In the genomic region with DNA sequence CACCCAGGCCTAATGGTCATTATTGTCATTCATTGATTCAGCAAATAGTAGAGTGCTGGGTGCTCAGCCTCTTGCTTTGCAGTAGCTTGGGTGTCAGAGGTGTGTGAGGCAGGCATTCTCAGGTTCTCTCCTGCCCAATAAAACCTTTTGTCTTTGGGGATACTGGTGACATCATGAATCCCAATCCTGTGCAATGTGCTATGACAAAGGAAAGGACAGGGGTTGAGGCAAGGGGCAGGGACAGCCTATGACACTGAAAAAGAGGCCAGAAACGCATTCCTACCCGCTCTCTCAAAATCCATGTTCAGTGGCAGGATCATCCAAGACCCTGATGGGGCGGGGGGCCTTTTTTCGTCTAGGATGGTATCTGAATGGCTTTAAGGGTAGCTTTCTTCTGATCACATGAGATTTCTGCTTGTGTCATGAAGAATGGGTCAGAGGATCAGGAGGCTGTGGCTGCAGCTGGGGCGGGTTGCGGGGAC, we compare ENCODE assay signal across 8 cellular contexts. TPM values are rescaled to one million over a fixed set of nuclear protein-coding genes. Genes with fewer than 3 reads are reported as not detected.
DNase-seq lines count a peak whose midpoint lies in the region; ATAC-seq, FAIRE-seq and TF ChIP-seq lines count a peak whose summit lies in the region.

No MANE protein-coding gene starts in this region.

- no peak overlapping the region for H3K4ac ChIP-seq in H1 (replicated peaks; ENCODE audit: insufficient read length, low read depth, low read length)

- H3K4me1 ChIP-seq in OCI-LY3 (ENCODE audit: low read length) = peaks cover 11% of the 10 kb centered on the region
- peaks cover 0 to 5% (median 4%) of the 10 kb centered on the region in 4 experiments; a peak in 3 of 7 replicates for H3K4me1 ChIP-seq in H1 (replicated peaks in 1 of 4; ENCODE audit: control insufficient read depth in 3 of 4, insufficient read depth in 4 of 4, low read length in 3 of 4)
- peaks cover 11% of the 10 kb centered on the region for H3K4me1 ChIP-seq in osteoblast (ENCODE audit: insufficient read depth, low read length)

- H3K27ac ChIP-seq in OCI-LY3 (ENCODE audit: low read length) (peak overlapping the region; percentile 75), H1 (ENCODE audit: low read depth, low read length) (peak overlapping the region; percentile 84; the same call in 1 of the 2 replicates), osteoblast (ENCODE audit: low read depth, low read length) (peak overlapping the region; percentile 86)

- no peak overlapping the region for H4K8ac ChIP-seq in H1 (ENCODE audit: extremely low read depth, insufficient read depth, low read length)

- H4K20me1 ChIP-seq in OCI-LY3 (ENCODE audit: insufficient read depth, low read length) (peaks cover 19% of the 10 kb centered on the region), H1 (replicated peaks in 1 of 2; ENCODE audit: control insufficient read depth in 1 of 2, insufficient read depth in 2 of 2, low read length in 2 of 2) (peaks cover 2 to 7% of the 10 kb centered on the region in 2 experiments), osteoblast (ENCODE audit: insufficient read depth, low read length) (peaks cover 24% of the 10 kb centered on the region)

- ATAC-seq in GM21381 (IDR thresholded peaks at IDR 0.05; ENCODE audit: unreplicated experiment) = no peak
- no peak for ATAC-seq in GM21737 (IDR thresholded peaks at IDR 0.05; ENCODE audit: unreplicated experiment)

- H2BK120ac ChIP-seq in H1 (replicated peaks; ENCODE audit: low read depth, low read length) = no peak overlapping the region

- H2BK5ac ChIP-seq in H1 (ENCODE audit: low read depth, low read length) = no peak overlapping the region

- no peak overlapping the region; the same call in 1 of the 2 replicates for H2BK12ac ChIP-seq in H1 (ENCODE audit: low read depth, low read length)

- no peaks in the 10 kb centered on the region for H3K27me3 ChIP-seq in OCI-LY3 (ENCODE audit: low read depth, low read length)
- no peaks in the 10 kb centered on the region for H3K27me3 ChIP-seq in H1 (replicated peaks in 1 of 4; ENCODE audit: control insufficient read depth in 3 of 4, extremely low read depth in 1 of 4, insufficient read depth in 3 of 4, low read length in 3 of 4)
- H3K27me3 ChIP-seq in osteoblast (ENCODE audit: insufficient read depth, low read length) = no peaks in the 10 kb centered on the region

- H2BK15ac ChIP-seq in H1 (ENCODE audit: low read length) = no peak overlapping the region

- peak overlapping the region; percentile 94 for H3K4me2 ChIP-seq in OCI-LY3 (ENCODE audit: low read length)
- peak overlapping the region; percentile 85 to 93 for H3K4me2 ChIP-seq in H1 (ENCODE audit: insufficient read depth in 1 of 2, low read depth in 2 of 2, low read length in 2 of 2)
- peak overlapping the region; percentile 94 for H3K4me2 ChIP-seq in osteoblast (ENCODE audit: insufficient read depth, low read length)

- no peak overlapping the region for H2AK5ac ChIP-seq in H1 (ENCODE audit: low read depth, low read length)

- H3K9ac ChIP-seq in OCI-LY3 (ENCODE audit: low read length) (peak overlapping the region; percentile 93), H1 (replicated peaks in 1 of 4; ENCODE audit: extremely low read depth in 1 of 4, low read depth in 3 of 4, low read length in 3 of 4) (peak overlapping the region in 3 of 4 experiments; percentile 80 to 82 (median 80); a peak in 5 of 7 replicates)

- H4K5ac ChIP-seq in H1 (ENCODE audit: insufficient read length, low read depth, low read length) = no peak overlapping the region

- H3K23me2 ChIP-seq in H1 (ENCODE audit: low read depth, low read length) = peaks cover 5% of the 10 kb centered on the region; the same call in 1 of the 2 replicates

- 43% methylated on average over 6 of the region's 6 CpGs; no CpG with 5 or more reads in 1 of the 2 experiments for WGBS in H1 (ENCODE audit: extremely low coverage in 1 of 2, insufficient coverage in 1 of 2, insufficient read length in 1 of 2, insufficient replicate concordance in 2 of 2, low coverage in 1 of 2, low lambda C conversion rate in 2 of 2, missing lambda C conversion rate in 1 of 2), 2 experiments

- no peak overlapping the region for H3K14ac ChIP-seq in H1 (ENCODE audit: insufficient read length)

- H3K36me3 ChIP-seq in OCI-LY3 (replicated peaks; ENCODE audit: low read depth, low read length) (peaks cover 4% of the 10 kb centered on the region), H1 (ENCODE audit: control insufficient read depth in 2 of 4, insufficient read depth in 4 of 4, low read length in 3 of 4) (no peaks in the 10 kb centered on the region), osteoblast (ENCODE audit: insufficient read depth, low read length) (peaks cover 9% of the 10 kb centered on the region)

- H2AFZ ChIP-seq in OCI-LY3 (ENCODE audit: low read depth, low read length) = peak overlapping the region; percentile 70
- H2AFZ ChIP-seq in H1 (ENCODE audit: low read length) = 0 out of 2 replicates have a peak overlapping the region, but pooled peaks have one; percentile 35
- peak overlapping the region; percentile 88 for H2AFZ ChIP-seq in osteoblast (ENCODE audit: low read length)

- no peak for FAIRE-seq in H1 (lab: Jason Lieb, UNC)

- H2BK20ac ChIP-seq in H1 (ENCODE audit: low read length) = no peak overlapping the region

- DNase-seq in Caki2 (ENCODE audit: low read depth) = peak; percentile 10
- no peak for DNase-seq in H1 (ENCODE audit: low read depth in 1 of 2, low spot score in 2 of 2)
- no peak for DNase-seq in osteoblast (ENCODE audit: insufficient read length, low spot score, missing footprints)
- no peak for DNase-seq in HuH-7 (ENCODE audit: low spot score)
- no peak for DNase-seq in stimulated activated naive CD4-positive, alpha-beta T cell treated with Interleukin-2 at 50 U/mL for 16 hours (lab: John Stamatoyannopoulos, UW)

- no peak for TF ChIP-seq RAD21 in H1 (IDR thresholded peaks at IDR 0.05 in 1 of 2, conservative IDR thresholded peaks at IDR 0.05 in 1 of 2; ENCODE audit: low read depth in 2 of 2, low read length in 2 of 2)

- H3K9me3 ChIP-seq in OCI-LY3 (ENCODE audit: insufficient read depth, low read length) = no peaks in the 10 kb centered on the region
- no peaks in the 10 kb centered on the region for H3K9me3 ChIP-seq in H1 (ENCODE audit: insufficient read depth in 2 of 2, low read depth in 1 of 2, low read length in 1 of 2)
- H3K9me3 ChIP-seq in osteoblast (ENCODE audit: low read depth, low read length) = no peaks in the 10 kb centered on the region

- TF ChIP-seq CTCF in OCI-LY3 (IDR thresholded peaks at IDR 0.05; ENCODE audit: low read depth, low read length) = no peak
- TF ChIP-seq CTCF in H1 (IDR thresholded peaks at IDR 0.05; ENCODE audit: control extremely low read depth in 1 of 3, insufficient read depth in 1 of 3, low read depth in 1 of 3, low read length in 3 of 3) = no peak
- TF ChIP-seq CTCF in osteoblast (IDR thresholded peaks at IDR 0.05; ENCODE audit: extremely low read depth, low read depth, low read length) = no peak

- peak overlapping the region; percentile 93 for H3K4me3 ChIP-seq in OCI-LY3 (ENCODE audit: low read length)
- H3K4me3 ChIP-seq in H1 (ENCODE audit: extremely low read depth in 1 of 4, insufficient read depth in 2 of 4, low read depth in 3 of 4, low read length in 4 of 4) = peak overlapping the region; percentile 70 to 85 (median 78)
- H3K4me3 ChIP-seq in osteoblast (ENCODE audit: insufficient read depth, low read length) = peak overlapping the region; percentile 88

- H3K56ac ChIP-seq in H1 (replicated peaks; ENCODE audit: insufficient read length, low read depth, low read length) = peak overlapping the region; percentile 85

- H3K79me2 ChIP-seq in OCI-LY3 (ENCODE audit: low read length) (peaks cover 32% of the 10 kb centered on the region), H1 (ENCODE audit: control insufficient read depth in 1 of 2, insufficient read depth in 2 of 2, low read length in 2 of 2) (peaks cover 15 to 29% of the 10 kb centered on the region in 2 experiments; a peak in 3 of 4 replicates), osteoblast (ENCODE audit: insufficient read depth, low read length) (peaks cover 30% of the 10 kb centered on the region)

- in situ Hi-C loops in Caki2 (cut with HindIII; ENCODE audit: low pct_unique_long_range_greater_than_20kb, low sequenced_read_pairs) = no loop called here

- H3K79me1 ChIP-seq in H1 (ENCODE audit: low read depth, low read length) = no peaks in the 10 kb centered on the region; the same call in 1 of the 2 replicates

- CTCF ChIA-PET in H1 (lab: Charles Lee; ENCODE audit: partially characterized antibody) = interaction anchor here (0.7 to 1.6 kb wide), 5 partner anchors 12 to 96 kb away, joined by 3 to 7 read pairs (median 5); no protein-coding TSS in a partner anchor

- no peak for TF ChIP-seq EP300 in H1 (IDR thresholded peaks at IDR 0.05; ENCODE audit: borderline replicate concordance in 1 of 2, low read depth in 2 of 2, low read length in 2 of 2)

- POLR2A ChIA-PET in H1 (lab: Charles Lee; ENCODE audit: partially characterized antibody) = interaction anchor here (0.6 to 6.4 kb wide), 13 partner anchors 12 to 1713 kb away, joined by 3 to 65 read pairs (median 3); a partner anchor contains a TSS

- no peak overlapping the region for H4K91ac ChIP-seq in H1 (replicated peaks; ENCODE audit: insufficient read length, low read length)

- no peak overlapping the region for H3K23ac ChIP-seq in H1 (ENCODE audit: insufficient read length)

- H3K18ac ChIP-seq in H1 (ENCODE audit: extremely low read depth, low read length) = no peak overlapping the region

- no peak for TF ChIP-seq POLR2A in H1 (IDR thresholded peaks at IDR 0.05; ENCODE audit: control extremely low read depth in 1 of 2, low read depth in 2 of 2, low read length in 2 of 2)

TF ChIP-seq in H1, 55 proteins besides CTCF, POLR2A, EP300 and RAD21 (continues in another document):
- TF ChIP-seq, protein P1, sequence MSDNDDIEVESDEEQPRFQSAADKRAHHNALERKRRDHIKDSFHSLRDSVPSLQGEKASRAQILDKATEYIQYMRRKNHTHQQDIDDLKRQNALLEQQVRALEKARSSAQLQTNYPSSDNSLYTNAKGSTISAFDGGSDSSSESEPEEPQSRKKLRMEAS (IDR thresholded peaks at IDR 0.05) = no peak
- TF ChIP-seq BRCA1 (IDR thresholded peaks at IDR 0.05; ENCODE audit: low read depth, low read length) (no peak), TAF1 (IDR thresholded peaks at IDR 0.05; ENCODE audit: low read depth, low read length) (no peak), RNF2 (IDR thresholded peaks at IDR 0.05; ENCODE audit: borderline replicate concordance, low read depth, low read length, missing control alignments, poor library complexity, severe bottlenecking) (no peak)

RNA-seq across cellular contexts. Expression of a gene that starts 1.5 kb away (rescaled TPM):
- total RNA-seq in Caki2 (2014; rRNA removed; shearing (Covaris generic); ENCODE audit: low replicate concordance) = 5.0 and 5.1 TPM in 2 replicates
- total RNA-seq in H1 (2021; fragmentation: NEBNext Ultra II Directional; extraction: Animal tissue kit (Norgen Biotek cat#: 25700)) = 26.2 and 27.2 TPM in 2 replicates
- polyA plus RNA-seq in H1 (2011; rRNA removed) = 8.7 and 12.5 TPM in 2 replicates
- 7.3 TPM for polyA plus RNA-seq in H1 (2011; cell fraction: cytosol; rRNA removed)
- 20.6 TPM for polyA plus RNA-seq in H1 (2011; cell fraction: nucleus; rRNA removed)
- polyA plus RNA-seq in H1 (2012, experiment 1 of 2) = 16.4 to 18.6 TPM (median 17.4 TPM) in 4 replicates
- polyA plus RNA-seq in H1 (2012, experiment 2 of 2) = 6.2 TPM
- 11.8 TPM for polyA plus RNA-seq in H1 (2013, experiment 1 of 2)
- polyA plus RNA-seq in H1 (2013, experiment 2 of 2) = 11.5 TPM
- 17.7 and 19.2 TPM in 2 replicates for polyA minus RNA-seq in H1 (2011; rRNA and poly(A)+ RNA removed)
- polyA minus RNA-seq in H1 (2011; cell fraction: cytosol; rRNA and poly(A)+ RNA removed) = 21.1 TPM
- polyA minus RNA-seq in H1 (2011; cell fraction: nucleus; rRNA and poly(A)+ RNA removed) = 28.0 TPM
- 22.4 and 23.2 TPM in 2 replicates for total RNA-seq in osteoblast

Comparison
In these comparisons a context has a peak if more than half of its experiments do, and no peak if none do; other contexts are left out.
1. H2AFZ ChIP-seq: peak in every context shown above with its lines; median percentile 88 in osteoblast; 70 in OCI-LY3; 35 in H1.